20 cellular contexts compared by ENCODE assay signal in the genomic region with DNA sequence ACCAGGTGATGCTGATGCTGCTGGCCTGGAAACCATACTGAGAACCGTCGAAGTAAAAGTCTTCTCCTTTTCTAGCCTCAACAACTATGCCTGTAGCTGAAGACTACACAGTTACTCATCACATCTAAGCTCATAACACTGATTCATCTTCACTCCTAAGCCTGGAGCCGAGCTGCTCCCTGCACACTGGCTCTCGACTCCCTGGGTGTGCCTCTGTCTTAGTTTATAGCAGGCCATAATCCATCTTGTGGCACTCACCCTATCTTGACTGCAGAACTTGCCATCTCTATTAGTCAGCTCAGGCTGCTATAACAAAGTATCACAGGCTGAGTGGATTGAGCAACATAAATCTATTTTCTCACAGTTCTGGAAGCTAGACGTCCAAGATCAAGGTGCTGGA.
DNase-seq lines count a peak whose midpoint lies in the region; ATAC-seq and TF ChIP-seq lines count a peak whose summit lies in the region.
"Had no signal": no experiment of that assay in that cellular context is flagged by ENCODE, and none has a peak within 500 bp of the region (broad histone marks: within the 10 kb centered on the region; RNA-seq: fewer than 3 reads in every experiment).

No MANE protein-coding gene starts in this region.

- no peaks in the 10 kb centered on the region for H3K36me3 Mint-ChIP-seq in mesothelial cell of epicardium
- H3K36me3 Mint-ChIP-seq in stimulated activated memory B cell treated with anti-CD40 and anti-IgM and Interleukin-4, amounts not matched to agents 10 μg/mL and 1 μg/mL and 100 μg/mL, for 72 hours, result no peaks in the 10 kb centered on the region
- H3K36me3 Mint-ChIP-seq: brain had no signal

- no peak overlapping the region for H3K27ac ChIP-seq in RWPE1
- no peak overlapping the region for H3K27ac ChIP-seq in psoas muscle
- H3K27ac ChIP-seq: thoracic aorta had no signal

- H3K27me3 ChIP-seq in psoas muscle (ENCODE audit: insufficient read depth in 3 of 3, low read length in 2 of 3), result no peaks in the 10 kb centered on the region
- H3K27me3 ChIP-seq: BE2C had no signal

- TF ChIP-seq CTCF in RWPE1 (conservative IDR thresholded peaks at IDR 0.05; ENCODE audit: low read depth) (no peak), fibroblast of the aortic adventitia (IDR thresholded peaks at IDR 0.05; ENCODE audit: insufficient read depth, low read length) (no peak), psoas muscle (IDR thresholded peaks at IDR 0.05) (no peak), mesothelial cell of epicardium (IDR thresholded peaks at IDR 0.05; ENCODE audit: unreplicated experiment) (no peak)

- H3K27ac Mint-ChIP-seq in mesothelial cell of epicardium, result no peak overlapping the region
- H3K27ac Mint-ChIP-seq in stimulated activated memory B cell treated with anti-CD40 and anti-IgM and Interleukin-4, amounts not matched to agents 10 μg/mL and 1 μg/mL and 100 μg/mL, for 72 hours, result no peak overlapping the region
- H3K27ac Mint-ChIP-seq: activated CD4-positive, alpha-beta memory T cell treated with anti-CD3 and anti-CD28 coated beads, Interleukin-2, amount 10 ng/mL, durations not matched to agents 7 days and 5 days; activated naive CD8-positive, alpha-beta T cell treated with anti-CD3 and anti-CD28 coated beads, Interleukin-2, amount 50 U/mL, for 24 hours; brain had no signal

- peaks cover 12% of the 10 kb centered on the region for H3K27me3 Mint-ChIP-seq in mesothelial cell of epicardium (ENCODE audit: low read depth)
- peaks cover 35% of the 10 kb centered on the region for H3K27me3 Mint-ChIP-seq in stimulated activated memory B cell treated with anti-CD40 and anti-IgM and Interleukin-4, amounts not matched to agents 10 μg/mL and 1 μg/mL and 100 μg/mL, for 72 hours

- POLR2A ChIA-PET in RWPE1 (lab: Yijun Ruan, JAX; ENCODE audit: low non-redundant PET), result no interaction called here

- CTCF ChIA-PET in RWPE1 (lab: Yijun Ruan, JAX), result interaction anchor here (0.6 to 0.9 kb wide), 3 partner anchors 463 to 849 kb away, joined by 3 to 5 read pairs (median 3); no protein-coding TSS in a partner anchor

- no peaks in the 10 kb centered on the region for H3K4me1 ChIP-seq in psoas muscle

- WGBS in psoas muscle, 3 donors, result 85 to 93% (median 91%) methylated on average over 5 of the region's 5 CpGs

- peaks cover 20% of the 10 kb centered on the region for H3K4me1 Mint-ChIP-seq in mesothelial cell of epicardium
- H3K4me1 Mint-ChIP-seq in stimulated activated memory B cell treated with anti-CD40 and anti-IgM and Interleukin-4, amounts not matched to agents 10 μg/mL and 1 μg/mL and 100 μg/mL, for 72 hours, result no peaks in the 10 kb centered on the region

- H3K4me3 Mint-ChIP-seq in mesothelial cell of epicardium, result no peak overlapping the region
- H3K4me3 Mint-ChIP-seq in stimulated activated memory B cell treated with anti-CD40 and anti-IgM and Interleukin-4, amounts not matched to agents 10 μg/mL and 1 μg/mL and 100 μg/mL, for 72 hours, result no peak overlapping the region
- H3K4me3 Mint-ChIP-seq: activated CD4-positive, alpha-beta memory T cell treated with anti-CD3 and anti-CD28 coated beads, Interleukin-2, amount 10 ng/mL, durations not matched to agents 7 days and 5 days; activated naive CD8-positive, alpha-beta T cell treated with anti-CD3 and anti-CD28 coated beads, Interleukin-2, amount 50 U/mL, for 24 hours; brain had no signal

- intact Hi-C loops in psoas muscle (cut with DNase I), result no loop called here

- DNase-seq in GM04503 (ENCODE audit: low read depth), result peak; percentile 16
- peak; percentile 3 for DNase-seq in RWPE1 (ENCODE audit: low spot score)
- DNase-seq in fibroblast of the aortic adventitia (ENCODE audit: low read depth), result peak; percentile 25
- DNase-seq in psoas muscle, result no peak
- DNase-seq in mesothelial cell of epicardium (ENCODE audit: low spot score in 2 of 2, unreplicated experiment in 2 of 2), result no peak
- DNase-seq: activated CD4-positive, alpha-beta memory T cell treated with anti-CD3 and anti-CD28 coated beads, Interleukin-2, amount 10 ng/mL, durations not matched to agents 7 days and 5 days; activated effector memory CD4-positive, alpha-beta T cell treated with Interleukin-2 at 50 U/mL for 16 hours; activated naive CD8-positive, alpha-beta T cell treated with anti-CD3 and anti-CD28 coated beads, Interleukin-2, amount 50 U/mL, for 24 hours; BE2C; hippocampal formation; MM.1S; NCI-H146; NCI-H2171; NCI-H524; SHP77 had no signal

- no peaks in the 10 kb centered on the region for H3K36me3 ChIP-seq in psoas muscle (ENCODE audit: insufficient read depth in 1 of 2, low read depth in 1 of 2)
- H3K36me3 ChIP-seq: BE2C, thoracic aorta had no signal

- no peak for ATAC-seq in psoas muscle
- ATAC-seq in GM19351 (IDR thresholded peaks at IDR 0.05; ENCODE audit: unreplicated experiment), result no peak
- ATAC-seq in stimulated activated memory B cell treated with anti-CD40 and anti-IgM and Interleukin-4, amounts not matched to agents 10 μg/mL and 1 μg/mL and 100 μg/mL, for 72 hours, result no peak
- ATAC-seq: activated CD4-positive, CD25-positive, alpha-beta regulatory T cell treated with anti-CD3 and anti-CD28 coated beads, Interleukin-2, amount 50 U/mL, for 24 hours; activated naive CD8-positive, alpha-beta T cell treated with anti-CD3 and anti-CD28 coated beads, Interleukin-2, amount 50 U/mL, for 24 hours had no signal

- no peaks in the 10 kb centered on the region for H3K9me3 Mint-ChIP-seq in mesothelial cell of epicardium
- H3K9me3 Mint-ChIP-seq in stimulated activated memory B cell treated with anti-CD40 and anti-IgM and Interleukin-4, amounts not matched to agents 10 μg/mL and 1 μg/mL and 100 μg/mL, for 72 hours, result no peaks in the 10 kb centered on the region
- H3K9me3 Mint-ChIP-seq: activated CD4-positive, alpha-beta memory T cell treated with anti-CD3 and anti-CD28 coated beads, Interleukin-2, amount 10 ng/mL, durations not matched to agents 7 days and 5 days; activated naive CD8-positive, alpha-beta T cell treated with anti-CD3 and anti-CD28 coated beads, Interleukin-2, amount 50 U/mL, for 24 hours had no signal

- H3K9me3 ChIP-seq in psoas muscle, result no peaks in the 10 kb centered on the region
- H3K9me3 ChIP-seq: BE2C, thoracic aorta had no signal

- H3K4me3 ChIP-seq in fibroblast of the aortic adventitia (ENCODE audit: low read depth, low read length), result no peak overlapping the region
- no peak overlapping the region for H3K4me3 ChIP-seq in psoas muscle
- H3K4me3 ChIP-seq: thoracic aorta had no signal

Comparison
In these comparisons a context has a peak if more than half of its experiments do, and no peak if none do; other contexts are left out.
1. DNase-seq: peak in GM04503 (single experiment), RWPE1 (single experiment) and fibroblast of the aortic adventitia (single experiment); none in psoas muscle (0 of 2) and mesothelial cell of epicardium (0 of 2).